In the genomic region with DNA sequence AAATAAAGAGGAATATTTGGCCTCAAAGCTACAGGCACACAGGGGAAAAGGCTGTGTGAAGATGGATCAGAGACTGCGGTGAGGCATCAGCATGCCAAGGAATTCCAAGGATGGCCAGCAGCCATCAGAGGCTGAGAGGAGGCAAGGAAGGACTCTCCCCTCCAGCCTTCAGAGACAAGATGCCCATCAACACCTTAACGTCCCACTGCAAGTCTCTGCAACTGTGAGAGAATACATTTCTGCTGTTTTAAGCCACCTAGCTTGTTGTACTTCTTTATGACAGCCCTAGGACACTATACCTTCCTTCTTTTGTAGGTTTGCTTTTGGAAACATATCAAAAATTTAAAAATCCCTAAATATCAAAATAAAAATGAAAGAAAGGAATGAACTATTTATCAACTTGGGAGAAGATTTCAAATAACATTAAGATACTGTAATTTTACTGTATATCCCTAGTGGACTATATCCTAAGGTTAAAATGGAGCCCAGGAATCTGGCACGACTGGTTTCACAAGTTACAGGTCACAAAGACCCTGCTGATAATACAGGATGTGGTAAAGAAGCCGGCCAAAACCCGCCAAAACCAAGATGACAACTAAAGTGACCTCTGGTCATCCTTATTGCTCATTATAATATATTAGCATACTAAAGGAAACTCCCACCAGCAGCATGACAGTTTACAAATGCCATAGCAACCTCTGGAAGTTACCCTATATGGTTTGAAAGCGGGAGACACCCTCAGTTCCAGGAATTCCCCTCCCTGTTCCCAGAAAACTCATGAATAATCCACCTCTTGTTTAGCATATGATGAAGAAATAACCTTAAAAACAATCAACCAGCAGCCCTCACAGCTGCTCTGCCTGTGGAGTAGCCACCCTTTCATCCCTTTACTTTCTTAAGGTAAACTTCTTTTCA, we compare ENCODE assay signal across 1 cellular context.
TF ChIP-seq lines count a peak whose summit lies in the region.

No MANE protein-coding gene starts in this region.

TF ChIP-seq in K562, 482 proteins besides CTCF, POLR2A, EP300 and RAD21 (continued from another document and continues in another):
- TF ChIP-seq, protein P1, sequence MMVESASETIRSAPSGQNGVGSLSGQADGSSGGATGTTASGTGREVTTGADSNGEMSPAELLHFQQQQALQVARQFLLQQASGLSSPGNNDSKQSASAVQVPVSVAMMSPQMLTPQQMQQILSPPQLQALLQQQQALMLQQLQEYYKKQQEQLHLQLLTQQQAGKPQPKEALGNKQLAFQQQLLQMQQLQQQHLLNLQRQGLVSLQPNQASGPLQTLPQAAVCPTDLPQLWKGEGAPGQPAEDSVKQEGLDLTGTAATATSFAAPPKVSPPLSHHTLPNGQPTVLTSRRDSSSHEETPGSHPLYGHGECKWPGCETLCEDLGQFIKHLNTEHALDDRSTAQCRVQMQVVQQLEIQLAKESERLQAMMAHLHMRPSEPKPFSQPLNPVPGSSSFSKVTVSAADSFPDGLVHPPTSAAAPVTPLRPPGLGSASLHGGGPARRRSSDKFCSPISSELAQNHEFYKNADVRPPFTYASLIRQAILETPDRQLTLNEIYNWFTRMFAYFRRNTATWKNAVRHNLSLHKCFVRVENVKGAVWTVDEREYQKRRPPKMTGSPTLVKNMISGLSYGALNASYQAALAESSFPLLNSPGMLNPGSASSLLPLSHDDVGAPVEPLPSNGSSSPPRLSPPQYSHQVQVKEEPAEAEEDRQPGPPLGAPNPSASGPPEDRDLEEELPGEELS (CRISPR knock-in tag; IDR thresholded peaks at IDR 0.05; ENCODE audit: borderline replicate concordance): no peak
- no peak for TF ChIP-seq NCOA4 (IDR thresholded peaks at IDR 0.05; ENCODE audit: partially characterized antibody)
- TF ChIP-seq DDX20 (tag; IDR thresholded peaks at IDR 0.05; ENCODE audit: low read depth): peak; percentile 33; the same call in 1 of the 2 replicates
- peak; percentile 94 for TF ChIP-seq ZNF175 (CRISPR knock-in tag; IDR thresholded peaks at IDR 0.05; ENCODE audit: low read depth)
- TF ChIP-seq, protein P2, sequence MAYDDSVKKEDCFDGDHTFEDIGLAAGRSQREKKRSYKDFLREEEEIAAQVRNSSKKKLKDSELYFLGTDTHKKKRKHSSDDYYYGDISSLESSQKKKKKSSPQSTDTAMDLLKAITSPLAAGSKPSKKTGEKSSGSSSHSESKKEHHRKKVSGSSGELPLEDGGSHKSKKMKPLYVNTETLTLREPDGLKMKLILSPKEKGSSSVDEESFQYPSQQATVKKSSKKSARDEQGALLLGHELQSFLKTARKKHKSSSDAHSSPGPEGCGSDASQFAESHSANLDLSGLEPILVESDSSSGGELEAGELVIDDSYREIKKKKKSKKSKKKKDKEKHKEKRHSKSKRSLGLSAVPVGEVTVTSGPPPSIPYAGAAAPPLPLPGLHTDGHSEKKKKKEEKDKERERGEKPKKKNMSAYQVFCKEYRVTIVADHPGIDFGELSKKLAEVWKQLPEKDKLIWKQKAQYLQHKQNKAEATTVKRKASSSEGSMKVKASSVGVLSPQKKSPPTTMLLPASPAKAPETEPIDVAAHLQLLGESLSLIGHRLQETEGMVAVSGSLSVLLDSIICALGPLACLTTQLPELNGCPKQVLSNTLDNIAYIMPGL (CRISPR knock-in tag; IDR thresholded peaks at IDR 0.05): no peak
- TF ChIP-seq CBX1 (IDR thresholded peaks at IDR 0.05; ENCODE audit: low read depth): no peak
- no peak for TF ChIP-seq ZC3H11A (IDR thresholded peaks at IDR 0.05; ENCODE audit: low read depth, low read length)
- TF ChIP-seq ASH1L (IDR thresholded peaks at IDR 0.05; ENCODE audit: borderline replicate concordance, low read depth, partially characterized antibody): no peak
- no peak for TF ChIP-seq TRIM28 (IDR thresholded peaks at IDR 0.05)
- TF ChIP-seq, protein P3, sequence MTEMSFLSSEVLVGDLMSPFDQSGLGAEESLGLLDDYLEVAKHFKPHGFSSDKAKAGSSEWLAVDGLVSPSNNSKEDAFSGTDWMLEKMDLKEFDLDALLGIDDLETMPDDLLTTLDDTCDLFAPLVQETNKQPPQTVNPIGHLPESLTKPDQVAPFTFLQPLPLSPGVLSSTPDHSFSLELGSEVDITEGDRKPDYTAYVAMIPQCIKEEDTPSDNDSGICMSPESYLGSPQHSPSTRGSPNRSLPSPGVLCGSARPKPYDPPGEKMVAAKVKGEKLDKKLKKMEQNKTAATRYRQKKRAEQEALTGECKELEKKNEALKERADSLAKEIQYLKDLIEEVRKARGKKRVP (CRISPR knock-in tag; IDR thresholded peaks at IDR 0.05): no peak
- TF ChIP-seq, protein P4, sequence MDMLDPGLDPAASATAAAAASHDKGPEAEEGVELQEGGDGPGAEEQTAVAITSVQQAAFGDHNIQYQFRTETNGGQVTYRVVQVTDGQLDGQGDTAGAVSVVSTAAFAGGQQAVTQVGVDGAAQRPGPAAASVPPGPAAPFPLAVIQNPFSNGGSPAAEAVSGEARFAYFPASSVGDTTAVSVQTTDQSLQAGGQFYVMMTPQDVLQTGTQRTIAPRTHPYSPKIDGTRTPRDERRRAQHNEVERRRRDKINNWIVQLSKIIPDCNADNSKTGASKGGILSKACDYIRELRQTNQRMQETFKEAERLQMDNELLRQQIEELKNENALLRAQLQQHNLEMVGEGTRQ (CRISPR knock-in tag; IDR thresholded peaks at IDR 0.05): no peak
- TF ChIP-seq ETV5 (CRISPR knock-in tag; IDR thresholded peaks at IDR 0.05; ENCODE audit: low read depth): peak; percentile 87
- no peak for TF ChIP-seq SREBF2 (CRISPR knock-in tag; IDR thresholded peaks at IDR 0.05)
- TF ChIP-seq POLR2AphosphoS5 (IDR thresholded peaks at IDR 0.05; ENCODE audit: control insufficient read depth, insufficient read depth, low read depth, low read length): peak; percentile 49
- TF ChIP-seq ZNF324 (CRISPR knock-in tag; IDR thresholded peaks at IDR 0.05): 0 out of 2 replicates have a peak, but pooled peaks have one; percentile 10
- TF ChIP-seq, protein P5, sequence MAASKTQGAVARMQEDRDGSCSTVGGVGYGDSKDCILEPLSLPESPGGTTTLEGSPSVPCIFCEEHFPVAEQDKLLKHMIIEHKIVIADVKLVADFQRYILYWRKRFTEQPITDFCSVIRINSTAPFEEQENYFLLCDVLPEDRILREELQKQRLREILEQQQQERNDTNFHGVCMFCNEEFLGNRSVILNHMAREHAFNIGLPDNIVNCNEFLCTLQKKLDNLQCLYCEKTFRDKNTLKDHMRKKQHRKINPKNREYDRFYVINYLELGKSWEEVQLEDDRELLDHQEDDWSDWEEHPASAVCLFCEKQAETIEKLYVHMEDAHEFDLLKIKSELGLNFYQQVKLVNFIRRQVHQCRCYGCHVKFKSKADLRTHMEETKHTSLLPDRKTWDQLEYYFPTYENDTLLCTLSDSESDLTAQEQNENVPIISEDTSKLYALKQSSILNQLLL (CRISPR knock-in tag; IDR thresholded peaks at IDR 0.05; ENCODE audit: borderline replicate concordance): no peak
- TF ChIP-seq SAFB2 (IDR thresholded peaks at IDR 0.05; ENCODE audit: borderline replicate concordance, low read depth, low read length, severe bottlenecking): no peak
- TF ChIP-seq ZNF232 (CRISPR knock-in tag; IDR thresholded peaks at IDR 0.05): no peak
- no peak for TF ChIP-seq TBP (optimal IDR thresholded peaks at IDR 0.05; ENCODE audit: low read depth, low read length)
- no peak for TF ChIP-seq MAFG (tag; conservative IDR thresholded peaks at IDR 0.05)
- TF ChIP-seq RBBP5 (IDR thresholded peaks at IDR 0.05; ENCODE audit: borderline replicate concordance, insufficient read depth, low read length, poor library complexity, severe bottlenecking): no peak
- no peak for TF ChIP-seq ZNF124 (CRISPR knock-in tag; IDR thresholded peaks at IDR 0.05)
- peak; percentile 68; the same call in 1 of the 2 replicates for TF ChIP-seq ZNF311 (CRISPR knock-in tag; IDR thresholded peaks at IDR 0.05)
- no peak for TF ChIP-seq CCNT2 (IDR thresholded peaks at IDR 0.05; ENCODE audit: borderline replicate concordance, extremely low read depth, insufficient read length, low read depth, low read length)
- TF ChIP-seq KDM1A (IDR thresholded peaks at IDR 0.05): no peak
- no peak for TF ChIP-seq PHB2 (IDR thresholded peaks at IDR 0.05; ENCODE audit: low read depth)
- TF ChIP-seq, protein P6, sequence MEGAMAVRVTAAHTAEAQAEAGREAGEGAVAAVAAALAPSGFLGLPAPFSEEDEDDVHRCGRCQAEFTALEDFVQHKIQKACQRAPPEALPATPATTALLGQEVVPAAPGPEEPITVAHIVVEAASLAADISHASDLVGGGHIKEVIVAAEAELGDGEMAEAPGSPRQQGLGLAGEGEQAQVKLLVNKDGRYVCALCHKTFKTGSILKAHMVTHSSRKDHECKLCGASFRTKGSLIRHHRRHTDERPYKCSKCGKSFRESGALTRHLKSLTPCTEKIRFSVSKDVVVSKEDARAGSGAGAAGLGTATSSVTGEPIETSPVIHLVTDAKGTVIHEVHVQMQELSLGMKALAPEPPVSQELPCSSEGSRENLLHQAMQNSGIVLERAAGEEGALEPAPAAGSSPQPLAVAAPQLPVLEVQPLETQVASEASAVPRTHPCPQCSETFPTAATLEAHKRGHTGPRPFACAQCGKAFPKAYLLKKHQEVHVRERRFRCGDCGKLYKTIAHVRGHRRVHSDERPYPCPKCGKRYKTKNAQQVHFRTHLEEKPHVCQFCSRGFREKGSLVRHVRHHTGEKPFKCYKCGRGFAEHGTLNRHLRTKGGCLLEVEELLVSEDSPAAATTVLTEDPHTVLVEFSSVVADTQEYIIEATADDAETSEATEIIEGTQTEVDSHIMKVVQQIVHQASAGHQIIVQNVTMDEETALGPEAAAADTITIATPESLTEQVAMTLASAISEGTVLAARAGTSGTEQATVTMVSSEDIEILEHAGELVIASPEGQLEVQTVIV (CRISPR knock-in tag; IDR thresholded peaks at IDR 0.05; ENCODE audit: borderline replicate concordance): no peak
- no peak for TF ChIP-seq SMC3 (conservative IDR thresholded peaks at IDR 0.05; ENCODE audit: insufficient read depth, low read depth, low read length)
- TF ChIP-seq HNRNPH1 (optimal IDR thresholded peaks at IDR 0.05; ENCODE audit: low read depth, low read length): no peak
- 0 out of 2 replicates have a peak, but pooled peaks have one; percentile 35 for TF ChIP-seq SMARCA4 (IDR thresholded peaks at IDR 0.05)
- TF ChIP-seq, protein P7, sequence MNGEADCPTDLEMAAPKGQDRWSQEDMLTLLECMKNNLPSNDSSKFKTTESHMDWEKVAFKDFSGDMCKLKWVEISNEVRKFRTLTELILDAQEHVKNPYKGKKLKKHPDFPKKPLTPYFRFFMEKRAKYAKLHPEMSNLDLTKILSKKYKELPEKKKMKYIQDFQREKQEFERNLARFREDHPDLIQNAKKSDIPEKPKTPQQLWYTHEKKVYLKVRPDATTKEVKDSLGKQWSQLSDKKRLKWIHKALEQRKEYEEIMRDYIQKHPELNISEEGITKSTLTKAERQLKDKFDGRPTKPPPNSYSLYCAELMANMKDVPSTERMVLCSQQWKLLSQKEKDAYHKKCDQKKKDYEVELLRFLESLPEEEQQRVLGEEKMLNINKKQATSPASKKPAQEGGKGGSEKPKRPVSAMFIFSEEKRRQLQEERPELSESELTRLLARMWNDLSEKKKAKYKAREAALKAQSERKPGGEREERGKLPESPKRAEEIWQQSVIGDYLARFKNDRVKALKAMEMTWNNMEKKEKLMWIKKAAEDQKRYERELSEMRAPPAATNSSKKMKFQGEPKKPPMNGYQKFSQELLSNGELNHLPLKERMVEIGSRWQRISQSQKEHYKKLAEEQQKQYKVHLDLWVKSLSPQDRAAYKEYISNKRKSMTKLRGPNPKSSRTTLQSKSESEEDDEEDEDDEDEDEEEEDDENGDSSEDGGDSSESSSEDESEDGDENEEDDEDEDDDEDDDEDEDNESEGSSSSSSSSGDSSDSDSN (IDR thresholded peaks at IDR 0.05; ENCODE audit: borderline replicate concordance in 1 of 2, low read depth in 2 of 2, low read length in 2 of 2): no peak
- TF ChIP-seq, protein P8, sequence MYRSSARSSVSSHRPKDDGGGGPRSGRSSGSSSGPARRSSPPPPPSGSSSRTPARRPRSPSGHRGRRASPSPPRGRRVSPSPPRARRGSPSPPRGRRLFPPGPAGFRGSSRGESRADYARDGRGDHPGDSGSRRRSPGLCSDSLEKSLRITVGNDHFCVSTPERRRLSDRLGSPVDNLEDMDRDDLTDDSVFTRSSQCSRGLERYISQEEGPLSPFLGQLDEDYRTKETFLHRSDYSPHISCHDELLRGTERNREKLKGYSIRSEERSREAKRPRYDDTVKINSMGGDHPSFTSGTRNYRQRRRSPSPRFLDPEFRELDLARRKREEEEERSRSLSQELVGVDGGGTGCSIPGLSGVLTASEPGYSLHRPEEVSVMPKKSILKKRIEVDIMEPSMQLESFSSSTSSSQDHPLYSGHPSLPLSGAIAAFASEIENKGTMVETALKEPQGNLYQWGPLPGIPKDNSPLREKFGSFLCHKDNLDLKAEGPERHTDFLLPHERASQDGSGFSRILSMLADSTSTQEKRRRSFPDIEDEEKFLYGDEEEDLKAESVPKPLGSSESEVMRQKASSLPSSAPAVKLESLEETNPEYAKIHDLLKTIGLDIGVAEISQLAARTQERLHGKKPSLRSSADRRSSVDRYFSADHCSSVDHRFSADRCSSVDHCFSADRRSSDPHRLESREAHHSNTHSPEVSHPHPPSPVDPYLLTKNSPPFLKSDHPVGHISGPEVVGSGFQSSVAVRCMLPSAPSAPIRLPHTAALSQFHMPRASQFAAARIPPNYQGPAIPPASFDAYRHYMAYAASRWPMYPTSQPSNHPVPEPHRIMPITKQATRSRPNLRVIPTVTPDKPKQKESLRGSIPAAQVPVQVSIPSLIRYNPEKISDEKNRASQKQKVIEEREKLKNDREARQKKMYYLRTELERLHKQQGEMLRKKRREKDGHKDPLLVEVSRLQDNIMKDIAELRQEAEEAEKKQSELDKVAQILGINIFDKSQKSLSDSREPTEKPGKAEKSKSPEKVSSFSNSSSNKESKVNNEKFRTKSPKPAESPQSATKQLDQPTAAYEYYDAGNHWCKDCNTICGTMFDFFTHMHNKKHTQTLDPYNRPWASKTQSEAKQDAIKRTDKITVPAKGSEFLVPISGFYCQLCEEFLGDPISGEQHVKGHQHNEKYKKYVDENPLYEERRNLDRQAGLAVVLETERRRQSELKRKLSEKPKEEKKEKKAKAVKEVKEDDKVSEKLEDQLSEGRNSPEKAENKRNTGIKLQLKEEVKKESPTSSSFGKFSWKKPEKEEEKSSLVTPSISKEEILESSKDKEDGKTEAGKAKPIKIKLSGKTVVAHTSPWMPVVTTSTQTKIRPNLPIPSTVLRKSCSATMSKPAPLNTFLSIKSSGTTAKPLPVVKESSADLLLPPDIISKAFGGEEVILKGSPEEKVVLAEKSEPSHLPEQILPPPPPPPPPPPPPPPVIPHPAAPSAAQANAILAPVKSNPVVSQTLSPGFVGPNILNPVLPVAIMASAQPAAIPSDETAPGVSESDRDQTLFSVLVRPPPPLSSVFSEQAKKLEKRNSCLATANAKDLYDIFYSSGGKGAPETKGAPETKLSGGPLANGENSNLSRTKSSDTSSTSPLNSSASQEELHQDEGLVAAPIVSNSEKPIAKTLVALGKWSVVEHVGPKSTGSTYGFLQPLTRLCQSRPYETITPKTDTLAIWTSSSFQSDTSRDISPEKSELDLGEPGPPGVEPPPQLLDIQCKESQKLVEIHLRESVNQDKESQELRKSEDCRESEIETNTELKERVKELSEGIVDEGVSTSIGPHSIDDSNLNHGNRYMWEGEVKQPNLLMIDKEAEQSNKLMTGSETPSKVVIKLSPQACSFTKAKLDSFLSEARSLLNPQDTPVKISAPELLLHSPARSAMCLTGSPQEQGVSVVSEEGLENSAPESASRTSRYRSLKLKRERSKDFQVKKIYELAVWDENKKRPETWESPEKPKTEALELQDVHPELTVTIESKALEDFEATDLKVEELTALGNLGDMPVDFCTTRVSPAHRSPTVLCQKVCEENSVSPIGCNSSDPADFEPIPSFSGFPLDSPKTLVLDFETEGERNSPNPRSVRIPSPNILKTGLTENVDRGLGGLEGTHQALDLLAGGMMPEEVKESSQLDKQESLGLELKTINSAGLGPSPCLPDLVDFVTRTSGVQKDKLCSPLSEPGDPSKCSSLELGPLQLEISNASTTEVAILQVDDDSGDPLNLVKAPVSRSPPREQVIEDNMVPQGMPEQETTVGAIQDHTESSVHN (IDR thresholded peaks at IDR 0.05; ENCODE audit: borderline replicate concordance in 1 of 2, low read depth in 1 of 2): no peak
- no peak for TF ChIP-seq FOXM1 (IDR thresholded peaks at IDR 0.05; ENCODE audit: low read depth)
- TF ChIP-seq FOXM1 (CRISPR knock-in tag; IDR thresholded peaks at IDR 0.05; ENCODE audit: low read depth): no peak
- TF ChIP-seq KLF1 (tag; IDR thresholded peaks at IDR 0.05): 0 out of 2 replicates have a peak, but pooled peaks have one; percentile 44
